Comparison of ENCODE assay signal across 8 cellular contexts in genomic region chr4:119300072-119300387, GRCh38. TPM values are rescaled to one million over a fixed set of nuclear protein-coding genes. Genes with fewer than 3 reads are reported as not detected.
DNase-seq lines count a peak whose midpoint lies in the region; ATAC-seq and TF ChIP-seq lines count a peak whose summit lies in the region.

No MANE protein-coding gene starts in this region.

- H3K36me3 ChIP-seq in lung (ENCODE audit: control insufficient read depth in 2 of 2, insufficient read depth in 2 of 2, low read length in 2 of 2) = no peaks in the 10 kb centered on the region

- ATAC-seq in HG02571 (IDR thresholded peaks at IDR 0.05; ENCODE audit: unreplicated experiment) (peak; percentile 22), lung (ENCODE audit: insufficient read depth, low FRiP score) (peak; percentile 6)

- H3K9me3 ChIP-seq in lung (ENCODE audit: control insufficient read depth in 2 of 2, insufficient read depth in 1 of 2, low read length in 1 of 2) = no peaks in the 10 kb centered on the region

- WGBS in lung, 2 donors = 0% methylated on average over 9 of the region's 9 CpGs

- TF ChIP-seq CTCF in lung (IDR thresholded peaks at IDR 0.05; ENCODE audit: control extremely low read depth, extremely low read depth) = no peak

- peak overlapping the region; percentile 91 to 98 for H3K27ac ChIP-seq in lung (ENCODE audit: low read depth in 1 of 2, low read length in 1 of 2)

- DNase-seq in GM03348 (ENCODE audit: low spot score) (peak; percentile 55), RKO (ENCODE audit: low spot score) (peak; percentile 66), dedifferentiated amniotic fluid mesenchymal stem cell (ENCODE audit: extremely low spot score) (peak; percentile 71), lung (ENCODE audit: low spot score) (peak; percentile 41), stromal cell of bone marrow (ENCODE audit: low read depth) (peak; percentile 33), NCI-H2171 (lab: John Stamatoyannopoulos, UW) (no peak), NOMO-1 treated with dmso at 0.1 percent for 144 hours (lab: John Stamatoyannopoulos, UW; ENCODE audit: unreplicated experiment) (no peak)

- H3K27me3 ChIP-seq in lung (ENCODE audit: control insufficient read depth, insufficient read depth) = no peaks in the 10 kb centered on the region

- H3K4me1 ChIP-seq in lung (ENCODE audit: control insufficient read depth in 2 of 2, insufficient read depth in 2 of 2, low read length in 2 of 2) = peaks cover 2 to 17% of the 10 kb centered on the region in 2 donors

- H3K4me3 ChIP-seq in lung = peak overlapping the region; percentile 83

RNA-seq across cellular contexts. Expression of gene FABP2, which starts 21.9 kb away (rescaled TPM):
- total RNA-seq in lung = not detected
- polyA plus RNA-seq in lung = not detected

Comparison
In these comparisons a context has a peak if more than half of its experiments do, and no peak if none do; other contexts are left out.
1. DNase-seq: peak in GM03348 (single experiment), RKO (single experiment), dedifferentiated amniotic fluid mesenchymal stem cell (single experiment), lung (single experiment) and stromal cell of bone marrow (single experiment); none in NCI-H2171 (single experiment) and NOMO-1 treated with dmso at 0.1 percent for 144 hours (single experiment).